Comparison of ENCODE assay signal across 20 cellular contexts in the genomic region with DNA sequence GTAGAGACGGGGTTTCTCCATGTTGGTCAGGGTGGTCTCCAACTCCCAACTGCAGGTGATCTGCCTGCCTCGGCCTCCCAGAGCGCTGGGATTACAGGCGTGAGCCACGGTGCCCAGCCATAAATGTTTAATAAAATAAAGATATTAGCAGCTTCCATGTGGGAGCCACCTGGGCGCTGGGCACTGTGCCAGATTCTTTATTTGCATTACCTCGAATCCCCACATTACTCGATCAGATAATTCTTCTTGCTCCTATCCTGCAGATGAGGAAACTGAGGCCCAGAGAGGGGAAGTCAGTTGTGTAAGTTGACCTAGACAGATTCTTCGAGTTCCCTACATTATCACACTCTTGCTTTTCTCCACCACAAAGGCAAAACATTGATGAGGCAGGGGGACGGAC. TPM values are rescaled to one million over a fixed set of nuclear protein-coding genes. Genes with fewer than 3 reads are reported as not detected.
"Had no signal": no experiment of that assay in that cellular context is flagged by ENCODE, and none has a peak within 500 bp of the region (broad histone marks: within the 10 kb centered on the region; RNA-seq: fewer than 3 reads in every experiment).

No MANE protein-coding gene starts in this region.

- H3K4me3 ChIP-seq: adrenal gland, breast epithelium, lower lobe of right lung, tibial nerve had no signal

- DNase-seq: activated B cell treated with CpG ODN at 0.5 μM for 24 hours; activated CD4-positive, alpha-beta T cell treated with anti-CD3 and anti-CD28 coated beads for 36 hours; activated CD4-positive, alpha-beta T cell treated with anti-CD3 and anti-CD28 coated beads, Interleukin-2, amount 50 U/mL, for 4 hours; activated CD8-positive, alpha-beta memory T cell treated with anti-CD3 and anti-CD28 coated beads for 24 hours; activated CD8-positive, alpha-beta memory T cell treated with anti-CD3 and anti-CD28 coated beads, Interleukin-2, amount 50 U/mL, for 4 hours; activated naive CD4-positive, alpha-beta T cell; activated T-cell treated with anti-CD3 and anti-CD28 coated beads, Interleukin-2, amount 50 U/mL, for 24 hours; adrenal gland; effector memory CD8-positive, alpha-beta T cell; foreskin melanocyte; kidney; lower lobe of right lung; mesendoderm; naive B cell; small intestine; stimulated activated CD4-positive, alpha-beta T cell treated with anti-CD3 and anti-CD28 coated beads, Interleukin-2, amount 100 ng/mL, for 24 hours; stimulated activated naive CD8-positive, alpha-beta T cell treated with anti-CD3 and anti-CD28 coated beads, Interleukin-15, amount 100 ng/mL, for 72 hours had no signal

- H3K36me3 ChIP-seq: adrenal gland, breast epithelium, lower lobe of right lung, tibial nerve had no signal

- H3K27ac ChIP-seq: adrenal gland, breast epithelium, lower lobe of right lung, tibial nerve had no signal

- H3K27me3 ChIP-seq: adrenal gland, breast epithelium, tibial nerve had no signal

RNA-seq across cellular contexts. Expression of gene TENT5B, which starts 24.9 kb away (rescaled TPM):
- total RNA-seq: activated B cell treated with CpG ODN at 0.5 μM for 24 hours; activated CD4-positive, alpha-beta T cell treated with anti-CD3 and anti-CD28 coated beads for 36 hours; activated T-helper 2 cell treated with anti-CD3 and anti-CD28 coated beads, Interferon-gamma antibody, Interleukin-2, Interleukin-4, amounts not matched to agents 10 μg/mL and 5 μg/mL and 100 μg/mL, durations not matched to agents 14 hours and 24 hours and 36 hours had no signal
